17 cellular contexts compared by ENCODE assay signal in genomic region chr15:88989578-88989977, GRCh38.
DNase-seq lines count a peak whose midpoint lies in the region; ATAC-seq, FAIRE-seq and TF ChIP-seq lines count a peak whose summit lies in the region.
"Had no signal": no experiment of that assay in that cellular context is flagged by ENCODE, and none has a peak within 500 bp of the region (broad histone marks: within the 10 kb centered on the region; RNA-seq: fewer than 3 reads in every experiment).

No MANE protein-coding gene starts in this region.

- no peak overlapping the region for H3K9ac ChIP-seq in astrocyte (ENCODE audit: low read length)
- H3K9ac ChIP-seq: BLaER1 treated with 17β-estradiol and CSF1 and Interleukin-3, amounts not matched to agents 10 nM and 100 nM had no signal

- no peaks in the 10 kb centered on the region for H4K20me1 ChIP-seq in astrocyte (ENCODE audit: insufficient read depth, low read length)
- H4K20me1 ChIP-seq: BLaER1 treated with 17β-estradiol and CSF1 and Interleukin-3, amounts not matched to agents 10 nM and 100 nM had no signal

- H3K9me3 ChIP-seq in astrocyte (ENCODE audit: insufficient read depth, low read depth, low read length): no peaks in the 10 kb centered on the region
- H3K9me3 ChIP-seq: BLaER1 treated with 17β-estradiol and CSF1 and Interleukin-3, amounts not matched to agents 10 nM and 100 nM; gastrocnemius medialis had no signal

- in situ Hi-C loops in G401 (cut with HindIII; ENCODE audit: low sequenced_read_pairs): no loop called here

- H3K36me3 Mint-ChIP-seq in astrocyte (ENCODE audit: low read depth, unreplicated experiment): no peaks in the 10 kb centered on the region
- H3K36me3 Mint-ChIP-seq: brain had no signal

- peaks cover 42% of the 10 kb centered on the region for H3K4me1 Mint-ChIP-seq in astrocyte (ENCODE audit: low read depth, unreplicated experiment)

- no peaks in the 10 kb centered on the region for H3K27me3 ChIP-seq in astrocyte (ENCODE audit: insufficient read depth, low read length)
- H3K27me3 ChIP-seq: BLaER1 treated with 17β-estradiol and CSF1 and Interleukin-3, amounts not matched to agents 10 nM and 100 nM; gastrocnemius medialis had no signal

- TF ChIP-seq CTCF in astrocyte (IDR thresholded peaks at IDR 0.05; ENCODE audit: insufficient read depth, low read depth, low read length): no peak

- FAIRE-seq in astrocyte (lab: Jason Lieb, UNC): peak; percentile 99
- FAIRE-seq: small intestine, urothelium cell line had no signal

- DNase-seq in AG08395 (ENCODE audit: low spot score) (peak; percentile 54), HS-27A (ENCODE audit: low read depth) (peak; percentile 90), astrocyte (ENCODE audit: low read depth) (peak; percentile 94), kidney glomerular epithelial cell (lab: John Stamatoyannopoulos, UW) (peak; percentile 82), NCI-H1436 (lab: John Stamatoyannopoulos, UW) (no peak), OCI-M1 (lab: John Stamatoyannopoulos, UW) (no peak), G401 (ENCODE audit: low spot score) (no peak)
- DNase-seq: DMS79 treated with DMSO at 0.1 percent for 48 hours, gastrocnemius medialis, midbrain, nucleus accumbens, small intestine had no signal

- peak overlapping the region; percentile 30 for H3K27ac Mint-ChIP-seq in astrocyte (ENCODE audit: unreplicated experiment)
- H3K27ac Mint-ChIP-seq: stimulated activated naive CD8-positive, alpha-beta T cell treated with anti-CD3 and anti-CD28 coated beads, Interleukin-15, Interleukin-2, amounts not matched to agents 100 ng/mL and 50 ng/mL, for 24 hours had no signal

- no peaks in the 10 kb centered on the region for H3K36me3 ChIP-seq in astrocyte (ENCODE audit: insufficient read depth, low read length)
- H3K36me3 ChIP-seq: BLaER1 treated with 17β-estradiol and CSF1 and Interleukin-3, amounts not matched to agents 10 nM and 100 nM; gastrocnemius medialis had no signal

- ATAC-seq in HG03457 (IDR thresholded peaks at IDR 0.05; ENCODE audit: unreplicated experiment): no peak
- ATAC-seq: gastrocnemius medialis had no signal

- peak overlapping the region; percentile 73 for H3K4me2 ChIP-seq in astrocyte (ENCODE audit: low read length)
- H3K4me2 ChIP-seq: BLaER1 treated with 17β-estradiol and CSF1 and Interleukin-3, amounts not matched to agents 10 nM and 100 nM had no signal

- no peaks in the 10 kb centered on the region for H3K79me2 ChIP-seq in astrocyte (ENCODE audit: insufficient read depth, low read length)

- H3K4me3 Mint-ChIP-seq in astrocyte (ENCODE audit: unreplicated experiment): no peak overlapping the region
- H3K4me3 Mint-ChIP-seq: brain; stimulated activated naive CD8-positive, alpha-beta T cell treated with anti-CD3 and anti-CD28 coated beads, Interleukin-15, Interleukin-2, amounts not matched to agents 100 ng/mL and 50 ng/mL, for 24 hours had no signal

- peaks cover 27% of the 10 kb centered on the region for H3K4me1 ChIP-seq in astrocyte (ENCODE audit: insufficient read depth, low read length)
- H3K4me1 ChIP-seq: BLaER1 treated with 17β-estradiol and CSF1 and Interleukin-3, amounts not matched to agents 10 nM and 100 nM; gastrocnemius medialis had no signal

- H3K9me3 Mint-ChIP-seq in astrocyte (ENCODE audit: unreplicated experiment): no peaks in the 10 kb centered on the region
- H3K9me3 Mint-ChIP-seq: brain; stimulated activated naive CD8-positive, alpha-beta T cell treated with anti-CD3 and anti-CD28 coated beads, Interleukin-15, Interleukin-2, amounts not matched to agents 100 ng/mL and 50 ng/mL, for 24 hours had no signal

- peak overlapping the region; percentile 18 for H3K4me3 ChIP-seq in astrocyte (ENCODE audit: insufficient read depth, low read depth, low read length)
- H3K4me3 ChIP-seq: BLaER1 treated with 17β-estradiol and CSF1 and Interleukin-3, amounts not matched to agents 10 nM and 100 nM; gastrocnemius medialis had no signal

- H3K27ac ChIP-seq in astrocyte (ENCODE audit: low read depth, low read length): peak overlapping the region; percentile 26
- H3K27ac ChIP-seq: BLaER1 treated with 17β-estradiol and CSF1 and Interleukin-3, amounts not matched to agents 10 nM and 100 nM; gastrocnemius medialis had no signal

- no peaks in the 10 kb centered on the region for H3K27me3 Mint-ChIP-seq in astrocyte (ENCODE audit: low read depth, unreplicated experiment)
- H3K27me3 Mint-ChIP-seq: brain had no signal

- no peak overlapping the region for H2AFZ ChIP-seq in astrocyte (ENCODE audit: low read depth, low read length)

Comparison
In these comparisons a context has a peak if more than half of its experiments do, and no peak if none do; other contexts are left out.
1. DNase-seq: peak in AG08395 (single experiment), HS-27A (single experiment), astrocyte (single experiment) and kidney glomerular epithelial cell (single experiment); none in NCI-H1436 (single experiment), OCI-M1 (single experiment) and G401 (single experiment).